ENCODE assay signal across 10 cellular contexts in genomic region chr19:1361601-1362384, GRCh38. TPM values are rescaled to one million over a fixed set of nuclear protein-coding genes. Genes with fewer than 3 reads are reported as not detected.
DNase-seq lines count a peak whose midpoint lies in the region; ATAC-seq and TF ChIP-seq lines count a peak whose summit lies in the region.
"Had no signal": no experiment of that assay in that cellular context is flagged by ENCODE, and none has a peak within 500 bp of the region (broad histone marks: within the 10 kb centered on the region; RNA-seq: fewer than 3 reads in every experiment).

No MANE protein-coding gene starts in this region.

- H3K27ac Mint-ChIP-seq in neural progenitor cell: peak overlapping the region; percentile 78
- H3K27ac Mint-ChIP-seq in activated naive CD8-positive, alpha-beta T cell treated with anti-CD3 and anti-CD28 coated beads for 36 hours: no peak overlapping the region

- no peaks in the 10 kb centered on the region for H3K9me3 Mint-ChIP-seq in neural progenitor cell
- H3K9me3 Mint-ChIP-seq in activated naive CD8-positive, alpha-beta T cell treated with anti-CD3 and anti-CD28 coated beads for 36 hours: no peaks in the 10 kb centered on the region
- H3K9me3 Mint-ChIP-seq: activated naive CD8-positive, alpha-beta T cell treated with anti-CD3 and anti-CD28 coated beads, Interleukin-2, amount 10 ng/mL, durations not matched to agents 7 days and 5 days had no signal

- H3K27me3 Mint-ChIP-seq in neural progenitor cell (ENCODE audit: insufficient read depth, low read depth): peaks cover 5% of the 10 kb centered on the region
- H3K27me3 Mint-ChIP-seq in activated naive CD8-positive, alpha-beta T cell treated with anti-CD3 and anti-CD28 coated beads for 36 hours: no peaks in the 10 kb centered on the region
- H3K27me3 Mint-ChIP-seq: activated naive CD8-positive, alpha-beta T cell treated with anti-CD3 and anti-CD28 coated beads, Interleukin-2, amount 10 ng/mL, durations not matched to agents 7 days and 5 days had no signal

- peak; percentile 30 for DNase-seq in AG20443 (ENCODE audit: low spot score)
- peak; percentile 55 for DNase-seq in NCI-H2227 treated with DMSO at 0.1 percent for 48 hours (lab: John Stamatoyannopoulos, UW)
- DNase-seq in dorsolateral prefrontal cortex: no peak
- peak; percentile 63 for DNase-seq in neural progenitor cell (ENCODE audit: low spot score)
- no peak for DNase-seq in SKM-1 treated with dmso at 0.1 percent for 144 hours (lab: John Stamatoyannopoulos, UW; ENCODE audit: unreplicated experiment)
- DNase-seq in activated naive CD8-positive, alpha-beta T cell treated with anti-CD3 and anti-CD28 coated beads for 36 hours: no peak
- no peak for DNase-seq in DMS153 treated with DMSO at 0.1 percent for 48 hours (lab: John Stamatoyannopoulos, UW; ENCODE audit: unreplicated experiment)
- DNase-seq: activated naive CD8-positive, alpha-beta T cell treated with anti-CD3 and anti-CD28 coated beads, Interleukin-2, amount 10 ng/mL, durations not matched to agents 7 days and 5 days; Karpas-422 had no signal

- peaks cover 76% of the 10 kb centered on the region for H3K79me2 ChIP-seq in neural progenitor cell (ENCODE audit: low read depth)

- intact Hi-C loops in dorsolateral prefrontal cortex (cut with DNase I): no loop called here

- no peak for TF ChIP-seq CTCF in dorsolateral prefrontal cortex (IDR thresholded peaks at IDR 0.05 in 54 of 56, conservative IDR thresholded peaks at IDR 0.05 in 2 of 56; ENCODE audit: low read depth in 1 of 56, partially characterized antibody in 56 of 56)
- TF ChIP-seq CTCF in neural progenitor cell (IDR thresholded peaks at IDR 0.05): no peak

- H3F3A ChIP-seq in neural progenitor cell (ENCODE audit: low read depth): peaks cover 71% of the 10 kb centered on the region

- H2AFZ ChIP-seq in neural progenitor cell (replicated peaks): no peak overlapping the region

- no peak for ATAC-seq in GM18517 (IDR thresholded peaks at IDR 0.05; ENCODE audit: unreplicated experiment)

- H4K20me1 ChIP-seq in neural progenitor cell (ENCODE audit: low read depth): peaks cover 85% of the 10 kb centered on the region

- peak overlapping the region; percentile 73 for H3K4me2 ChIP-seq in neural progenitor cell

- no peak overlapping the region for H3K9ac ChIP-seq in neural progenitor cell

- peaks cover 55% of the 10 kb centered on the region for H3K4me1 Mint-ChIP-seq in neural progenitor cell
- peaks cover 33% of the 10 kb centered on the region for H3K4me1 Mint-ChIP-seq in activated naive CD8-positive, alpha-beta T cell treated with anti-CD3 and anti-CD28 coated beads for 36 hours

- H3K4me3 Mint-ChIP-seq in neural progenitor cell: peak overlapping the region; percentile 73
- H3K4me3 Mint-ChIP-seq in activated naive CD8-positive, alpha-beta T cell treated with anti-CD3 and anti-CD28 coated beads for 36 hours: no peak overlapping the region

- peaks cover 5% of the 10 kb centered on the region for H3K36me3 ChIP-seq in neural progenitor cell

- H3K4me1 ChIP-seq in neural progenitor cell: peaks cover 68% of the 10 kb centered on the region

- peaks cover 51% of the 10 kb centered on the region for H3K36me3 Mint-ChIP-seq in neural progenitor cell
- H3K36me3 Mint-ChIP-seq in activated naive CD8-positive, alpha-beta T cell treated with anti-CD3 and anti-CD28 coated beads for 36 hours: peaks cover 27% of the 10 kb centered on the region

- no peaks in the 10 kb centered on the region for H3K27me3 ChIP-seq in dorsolateral prefrontal cortex
- H3K27me3 ChIP-seq in neural progenitor cell: no peaks in the 10 kb centered on the region

- H3K27ac ChIP-seq in dorsolateral prefrontal cortex (peak overlapping the region in 58 of 59 donors; percentile 47 to 94 (median 88)), neural progenitor cell (peak overlapping the region; percentile 91)

- H3K9me3 ChIP-seq in neural progenitor cell (ENCODE audit: low read depth): no peaks in the 10 kb centered on the region

- H3K4me3 ChIP-seq in dorsolateral prefrontal cortex (peak overlapping the region in 58 of 59 donors; percentile 0 to 62 (median 46)), neural progenitor cell (peak overlapping the region; percentile 31)

RNA-seq across cellular contexts. Expression of gene NDUFS7, which starts 21.9 kb away (rescaled TPM):
- total RNA-seq in dorsolateral prefrontal cortex (100 to 1,000 TPM; 105 to 222 (median 151) TPM), neural progenitor cell (ENCODE audit: low replicate concordance) (15.4 and 69.3 TPM in 2 replicates)
- total RNA-seq in activated naive CD8-positive, alpha-beta T cell treated with anti-CD3 and anti-CD28 coated beads for 36 hours: 100 to 1,000 TPM in 1 of 2 experiments, 10 to 100 TPM in 1; 98.7 to 101 TPM

RNA-seq across cellular contexts. Expression of gene GAMT, which starts 39.5 kb away (rescaled TPM):
- 10 to 100 TPM; 30.0 to 91.1 (median 47.4) TPM for total RNA-seq in dorsolateral prefrontal cortex
- 13.8 and 53.7 TPM in 2 replicates for total RNA-seq in neural progenitor cell (ENCODE audit: low replicate concordance)
- 10 to 100 TPM; 36.5 to 37.6 TPM for total RNA-seq in activated naive CD8-positive, alpha-beta T cell treated with anti-CD3 and anti-CD28 coated beads for 36 hours

RNA-seq across cellular contexts. Expression of gene DAZAP1, which starts 45.6 kb away (rescaled TPM):
- total RNA-seq in dorsolateral prefrontal cortex: 100 to 1,000 TPM in 3 of 120 experiments, 10 to 100 TPM in 117; 46.4 to 115 (median 70.5) TPM
- total RNA-seq in neural progenitor cell (ENCODE audit: low replicate concordance): 107 and 121 TPM in 2 replicates
- 100 to 1,000 TPM; 287 to 297 TPM for total RNA-seq in activated naive CD8-positive, alpha-beta T cell treated with anti-CD3 and anti-CD28 coated beads for 36 hours

Comparison
In these comparisons a context has a peak if more than half of its experiments do, and no peak if none do; other contexts are left out.
1. DNase-seq: peak in AG20443 (single experiment), NCI-H2227 treated with DMSO at 0.1 percent for 48 hours (single experiment) and neural progenitor cell (single experiment); none in dorsolateral prefrontal cortex (0 of 10), SKM-1 treated with dmso at 0.1 percent for 144 hours (single experiment), activated naive CD8-positive, alpha-beta T cell treated with anti-CD3 and anti-CD28 coated beads for 36 hours (single experiment) and DMS153 treated with DMSO at 0.1 percent for 48 hours (single experiment).